Comparison of ENCODE assay signal across 10 cellular contexts in the genomic region with DNA sequence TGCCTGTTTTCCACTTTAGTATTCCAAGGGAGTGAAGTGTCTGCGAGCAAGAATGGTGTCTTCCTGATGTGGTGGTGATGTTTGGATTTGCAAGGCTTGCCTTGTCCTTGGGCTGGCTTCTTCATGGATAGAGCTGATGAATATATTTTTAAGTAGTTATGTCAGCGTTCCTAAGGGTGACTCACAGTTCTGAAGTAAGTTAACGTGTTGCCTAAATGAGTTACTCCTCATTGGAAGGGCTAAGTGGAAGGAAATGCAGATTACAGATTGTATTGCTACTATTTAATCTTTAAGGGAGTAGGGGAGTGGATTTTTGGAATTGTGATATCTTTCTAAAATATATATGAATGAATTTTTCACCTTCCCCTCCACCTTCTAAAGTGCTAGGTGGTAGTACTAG.
DNase-seq lines count a peak whose midpoint lies in the region; ATAC-seq and TF ChIP-seq lines count a peak whose summit lies in the region.
"Had no signal": no experiment of that assay in that cellular context is flagged by ENCODE, and none has a peak within 500 bp of the region (broad histone marks: within the 10 kb centered on the region; RNA-seq: fewer than 3 reads in every experiment).

No MANE protein-coding gene starts in this region.

- peaks cover 21% of the 10 kb centered on the region; the same call in 1 of the 2 replicates for H4K20me1 ChIP-seq in PC-9 (ENCODE audit: insufficient read depth)

- DNase-seq in GM04504 (ENCODE audit: low read depth) (peak; percentile 57), PC-9 (peak in 1 of 2 experiments; percentile 70), epithelial cell of proximal tubule (ENCODE audit: low read depth) (peak; percentile 36), gastrocnemius medialis (no peak), dorsolateral prefrontal cortex (no peak)
- no peak for DNase-seq in activated CD8-positive, alpha-beta T cell treated with anti-CD3 and anti-CD28 coated beads, Interleukin-2, amount 10 ng/mL, durations not matched to agents 7 days and 5 days
- DNase-seq in stimulated activated CD4-positive, alpha-beta T cell treated with anti-CD3 and anti-CD28 coated beads, Interleukin-4, amount 100 ng/mL, for 1 hour = no peak
- DNase-seq: activated effector memory CD4-positive, alpha-beta T cell treated with anti-CD3 and anti-CD28 coated beads, Interleukin-2, amount 50 U/mL, for 16 hours; esophagus squamous epithelium had no signal

- H3K4me3 Mint-ChIP-seq in activated CD8-positive, alpha-beta T cell treated with anti-CD3 and anti-CD28 coated beads, Interleukin-2, amount 10 ng/mL, durations not matched to agents 7 days and 5 days = no peak overlapping the region

- peaks cover 63% of the 10 kb centered on the region for H3K4me1 ChIP-seq in PC-9 (replicated peaks; ENCODE audit: insufficient read depth)
- H3K4me1 ChIP-seq in gastrocnemius medialis = peaks cover 64 to 69% of the 10 kb centered on the region in 2 donors

- BruUV-seq in PC-9 (replicated peaks; lab: Mats Ljungman, UMichigan) = no TSS peak

- H3K4me3 ChIP-seq in PC-9 (no peak overlapping the region), epithelial cell of proximal tubule (ENCODE audit: low read depth, low read length) (no peak overlapping the region), gastrocnemius medialis (no peak overlapping the region), dorsolateral prefrontal cortex (no peak overlapping the region)
- H3K4me3 ChIP-seq: esophagus squamous epithelium had no signal

- H3K4me2 ChIP-seq in PC-9 = peak overlapping the region; percentile 35; the same call in 1 of the 2 replicates

- peaks cover 12% of the 10 kb centered on the region for H3K36me3 Mint-ChIP-seq in activated CD8-positive, alpha-beta T cell treated with anti-CD3 and anti-CD28 coated beads, Interleukin-2, amount 10 ng/mL, durations not matched to agents 7 days and 5 days (ENCODE audit: low read depth)

- H2AFZ ChIP-seq in PC-9 = no peak overlapping the region

- H3K9me3 ChIP-seq in PC-9 (ENCODE audit: insufficient read depth, low read depth) (no peaks in the 10 kb centered on the region), gastrocnemius medialis (no peaks in the 10 kb centered on the region)
- H3K9me3 ChIP-seq: esophagus squamous epithelium had no signal

- no peaks in the 10 kb centered on the region for H3K9me3 Mint-ChIP-seq in activated CD8-positive, alpha-beta T cell treated with anti-CD3 and anti-CD28 coated beads, Interleukin-2, amount 10 ng/mL, durations not matched to agents 7 days and 5 days (ENCODE audit: insufficient read depth)

- H3K27me3 ChIP-seq in PC-9 (ENCODE audit: insufficient read depth, low read depth) (no peaks in the 10 kb centered on the region), gastrocnemius medialis (no peaks in the 10 kb centered on the region), dorsolateral prefrontal cortex (no peaks in the 10 kb centered on the region)
- H3K27me3 ChIP-seq: esophagus squamous epithelium had no signal

- H3K27ac Mint-ChIP-seq in activated CD8-positive, alpha-beta T cell treated with anti-CD3 and anti-CD28 coated beads, Interleukin-2, amount 10 ng/mL, durations not matched to agents 7 days and 5 days = no peak overlapping the region

- intact Hi-C loops in PC-9 (cut with micrococcal nuclease; ENCODE audit: unreplicated experiment) (loop anchor here (5.0 to 10.0 kb wide), 3 partner anchors 558 to 1171 kb away; no protein-coding TSS in a partner anchor), gastrocnemius medialis (cut with DNase I; ENCODE audit: low total_unique reads) (loop anchor here (1.0 to 5.0 kb wide), 4 partner anchors 10 to 521 kb away; no protein-coding TSS in a partner anchor), dorsolateral prefrontal cortex (cut with DNase I) (loop anchor here in 1 of 2 donors (5.0 to 10.0 kb wide), 3 partner anchors 49 to 1228 kb away; no protein-coding TSS in a partner anchor)

- H3K27me3 Mint-ChIP-seq in activated CD8-positive, alpha-beta T cell treated with anti-CD3 and anti-CD28 coated beads, Interleukin-2, amount 10 ng/mL, durations not matched to agents 7 days and 5 days (ENCODE audit: low read depth) = no peaks in the 10 kb centered on the region

- TF ChIP-seq POLR2A in gastrocnemius medialis (IDR thresholded peaks at IDR 0.05) = no peak

- H3K79me2 ChIP-seq in PC-9 (ENCODE audit: low read depth) = peaks cover 81% of the 10 kb centered on the region

- peaks cover 71% of the 10 kb centered on the region for H3K4me1 Mint-ChIP-seq in activated CD8-positive, alpha-beta T cell treated with anti-CD3 and anti-CD28 coated beads, Interleukin-2, amount 10 ng/mL, durations not matched to agents 7 days and 5 days (ENCODE audit: low read depth)

- H3K36me3 ChIP-seq in PC-9 (ENCODE audit: low read depth) (no peaks in the 10 kb centered on the region), gastrocnemius medialis (no peaks in the 10 kb centered on the region)
- H3K36me3 ChIP-seq: esophagus squamous epithelium had no signal

- ATAC-seq in gastrocnemius medialis (peak; percentile 92 to 94), HG02885 (IDR thresholded peaks at IDR 0.05; ENCODE audit: poor library complexity, unreplicated experiment) (no peak)
- no peak for ATAC-seq in activated CD8-positive, alpha-beta T cell treated with anti-CD3 and anti-CD28 coated beads, Interleukin-2, amount 10 ng/mL, durations not matched to agents 7 days and 5 days

- no peak for TF ChIP-seq CTCF in PC-9 (conservative IDR thresholded peaks at IDR 0.05)
- TF ChIP-seq CTCF in epithelial cell of proximal tubule (conservative IDR thresholded peaks at IDR 0.05; ENCODE audit: low read depth, low read length) = no peak
- TF ChIP-seq CTCF in gastrocnemius medialis (IDR thresholded peaks at IDR 0.05 in 4 of 5, conservative IDR thresholded peaks at IDR 0.05 in 1 of 5) = no peak
- TF ChIP-seq CTCF in dorsolateral prefrontal cortex (IDR thresholded peaks at IDR 0.05 in 54 of 56, conservative IDR thresholded peaks at IDR 0.05 in 2 of 56; ENCODE audit: low read depth in 1 of 56, partially characterized antibody in 56 of 56) = no peak

- H3K9me2 ChIP-seq in PC-9 (ENCODE audit: insufficient read depth) = no peaks in the 10 kb centered on the region

- H3F3A ChIP-seq in PC-9 (ENCODE audit: insufficient read depth, low read depth) = peaks cover 19% of the 10 kb centered on the region

- in situ Hi-C loops in gastrocnemius medialis (cut with MboI; ENCODE audit: low sequenced_read_pairs in 4 of 4) = loop anchor here in 1 of 4 donors (25.0 kb wide), 1 partner anchor 181 kb away; no protein-coding TSS in a partner anchor

- H3K27ac ChIP-seq in PC-9 (peak overlapping the region; percentile 36), gastrocnemius medialis (peak overlapping the region; percentile 45 to 71 (median 66)), dorsolateral prefrontal cortex (no peak overlapping the region)

- POLR2A ChIA-PET in PC-9 (lab: Charles Lee; ENCODE audit: unreplicated experiment) = interaction anchor here (0.6 kb wide), 1 partner anchor 158 kb away, joined by 6 read pairs; no protein-coding TSS in a partner anchor
- POLR2A ChIA-PET in activated CD8-positive, alpha-beta T cell treated with anti-CD3 and anti-CD28 coated beads, Interleukin-2, amount 10 ng/mL, durations not matched to agents 7 days and 5 days (lab: Charles Lee) = interaction anchor here (0.6 kb wide), 1 partner anchor 116 kb away, joined by 3 read pairs; no protein-coding TSS in a partner anchor

- CTCF ChIA-PET in PC-9 (lab: Charles Lee) = no interaction called here
- CTCF ChIA-PET in activated CD8-positive, alpha-beta T cell treated with anti-CD3 and anti-CD28 coated beads, Interleukin-2, amount 10 ng/mL, durations not matched to agents 7 days and 5 days (lab: Charles Lee) = interaction anchor here (0.6 to 5.1 kb wide), 6 partner anchors 15 to 654 kb away, joined by 3 to 40 read pairs (median 5); no protein-coding TSS in a partner anchor

Comparison
In these comparisons a context has a peak if more than half of its experiments do, and no peak if none do; other contexts are left out.
1. DNase-seq: peak in GM04504 (single experiment) and epithelial cell of proximal tubule (single experiment); none in gastrocnemius medialis (0 of 2), dorsolateral prefrontal cortex (0 of 10), activated CD8-positive, alpha-beta T cell treated with anti-CD3 and anti-CD28 coated beads, Interleukin-2, amount 10 ng/mL, durations not matched to agents 7 days and 5 days (single experiment) and stimulated activated CD4-positive, alpha-beta T cell treated with anti-CD3 and anti-CD28 coated beads, Interleukin-4, amount 100 ng/mL, for 1 hour (single experiment).
2. H3K27ac ChIP-seq: peak in PC-9 (single experiment) and gastrocnemius medialis (4 of 4); none in dorsolateral prefrontal cortex (0 of 59).
3. ATAC-seq: peak in gastrocnemius medialis (2 of 2); none in activated CD8-positive, alpha-beta T cell treated with anti-CD3 and anti-CD28 coated beads, Interleukin-2, amount 10 ng/mL, durations not matched to agents 7 days and 5 days (single experiment) and HG02885 (single experiment).